1 cellular context compared by ENCODE assay signal in the genomic region with DNA sequence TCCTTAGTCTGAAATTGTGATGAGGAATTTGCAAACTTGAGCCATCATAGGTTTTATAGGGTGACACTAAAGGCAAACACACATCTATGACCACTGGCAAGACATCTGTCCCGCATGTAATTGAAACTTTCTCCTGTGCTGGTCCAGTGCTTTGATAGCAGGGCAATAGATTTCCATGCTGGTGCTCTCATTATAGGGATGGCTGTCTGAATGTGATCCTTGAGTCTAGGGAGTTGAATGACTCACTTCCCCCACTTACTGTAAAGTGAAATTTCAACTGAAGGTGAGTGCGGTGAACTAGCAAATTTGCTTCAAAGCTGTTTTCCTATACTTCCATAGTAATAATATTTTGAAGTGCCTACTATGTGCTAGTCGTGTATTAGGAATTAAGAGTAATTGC.
TF ChIP-seq lines count a peak whose summit lies in the region.

No MANE protein-coding gene starts in this region.

TF ChIP-seq in IMR-90, 13 proteins besides CTCF, POLR2A, EP300 and RAD21 (continued from another document):
- no peak for TF ChIP-seq ELK1 (IDR thresholded peaks at IDR 0.05; ENCODE audit: borderline replicate concordance, low read depth, low read length)
- TF ChIP-seq SMC3 (IDR thresholded peaks at IDR 0.05; ENCODE audit: low read depth, low read length), result no peak
- no peak for TF ChIP-seq MAFK (IDR thresholded peaks at IDR 0.05; ENCODE audit: low read depth, low read length)
- TF ChIP-seq RFX5 (IDR thresholded peaks at IDR 0.05; ENCODE audit: low read depth, low read length), result no peak
- no peak for TF ChIP-seq FOS (IDR thresholded peaks at IDR 0.05; ENCODE audit: low read depth, low read length)
- TF ChIP-seq MXI1 (IDR thresholded peaks at IDR 0.05; ENCODE audit: borderline replicate concordance, low read depth, low read length), result no peak
- TF ChIP-seq CEBPB (IDR thresholded peaks at IDR 0.05; ENCODE audit: low read depth, low read length), result no peak
- TF ChIP-seq NFE2L2 (IDR thresholded peaks at IDR 0.05; ENCODE audit: low read depth, low read length), result no peak
- no peak for TF ChIP-seq MAZ (IDR thresholded peaks at IDR 0.05; ENCODE audit: borderline replicate concordance, low read depth, low read length)
- TF ChIP-seq, protein P1, sequence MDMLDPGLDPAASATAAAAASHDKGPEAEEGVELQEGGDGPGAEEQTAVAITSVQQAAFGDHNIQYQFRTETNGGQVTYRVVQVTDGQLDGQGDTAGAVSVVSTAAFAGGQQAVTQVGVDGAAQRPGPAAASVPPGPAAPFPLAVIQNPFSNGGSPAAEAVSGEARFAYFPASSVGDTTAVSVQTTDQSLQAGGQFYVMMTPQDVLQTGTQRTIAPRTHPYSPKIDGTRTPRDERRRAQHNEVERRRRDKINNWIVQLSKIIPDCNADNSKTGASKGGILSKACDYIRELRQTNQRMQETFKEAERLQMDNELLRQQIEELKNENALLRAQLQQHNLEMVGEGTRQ (IDR thresholded peaks at IDR 0.05; ENCODE audit: low read depth, low read length), result no peak
- TF ChIP-seq CHD1 (IDR thresholded peaks at IDR 0.05; ENCODE audit: low read depth, low read length), result no peak
